17 cellular contexts compared by ENCODE assay signal in the genomic region with DNA sequence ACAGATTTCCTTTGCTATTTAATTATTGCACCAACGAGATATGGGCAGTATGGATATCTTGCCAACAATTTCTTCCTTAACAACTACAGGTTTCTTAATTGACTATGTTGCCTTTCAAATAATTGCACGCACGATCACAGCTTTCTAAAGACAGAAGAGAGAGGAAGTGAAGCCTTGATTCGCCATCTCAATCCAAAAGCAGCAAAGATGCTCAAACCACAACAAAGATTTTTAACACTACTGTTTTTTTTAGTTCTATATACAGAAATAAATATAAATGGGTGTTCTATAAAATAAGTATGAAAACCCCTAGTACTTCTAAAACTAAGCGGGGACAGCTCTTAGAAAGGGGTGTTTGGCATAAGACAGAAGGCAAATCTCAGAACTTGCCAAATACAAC.
"Had no signal": no experiment of that assay in that cellular context is flagged by ENCODE, and none has a peak within 500 bp of the region (broad histone marks: within the 10 kb centered on the region; RNA-seq: fewer than 3 reads in every experiment).

No MANE protein-coding gene starts in this region.

- ATAC-seq: foreskin keratinocyte, left cardiac atrium, mucosa of descending colon had no signal

- H3K27ac Mint-ChIP-seq: activated B cell treated with CpG ODN at 0.5 μM for 24 hours had no signal

- H3K4me1 ChIP-seq: ascending aorta, foreskin keratinocyte, stomach had no signal

- FAIRE-seq: bronchial epithelial cell, colon, endothelial cell of umbilical vein, TTC549 had no signal

- H3K4me1 Mint-ChIP-seq: neural crest cell had no signal

- H3K36me3 ChIP-seq: ascending aorta, ovary, thoracic aorta had no signal

- DNase-seq: activated B cell treated with CpG ODN at 0.5 μM for 24 hours; foreskin keratinocyte; left cardiac atrium; mucosa of descending colon; ovary; stimulated activated CD4-positive, alpha-beta T cell treated with anti-CD3 and anti-CD28 coated beads, Interleukin-4, amount 100 ng/mL, for 1 hour; stimulated activated CD8-positive, alpha-beta memory T cell treated with anti-CD3 and anti-CD28 coated beads, Interleukin-4, amount 100 ng/mL, for 48 hours; stomach had no signal

- H3K9me3 Mint-ChIP-seq: activated B cell treated with CpG ODN at 0.5 μM for 24 hours; activated CD4-positive, alpha-beta T cell treated with anti-CD3 and anti-CD28 coated beads, Interleukin-2, amount 10 ng/mL, durations not matched to agents 24 days and 14 days; activated T-helper 1 cell treated with anti-CD3 and anti-CD28 coated beads, Interleukin-12 subunit alpha, Interleukin-12 subunit beta, Interleukin-2, Interleukin-4 antibody, amounts not matched to agents 30 ng/mL and 10 ng/mL and 1 ng/mL, durations not matched to agents 14 hours and 24 hours and 36 hours; neural crest cell had no signal

- H3K27ac ChIP-seq: ascending aorta, foreskin keratinocyte, ovary, stomach, thoracic aorta had no signal

- H3K9me3 ChIP-seq: ascending aorta, mucosa of descending colon, ovary, stomach, thoracic aorta had no signal

- H3K4me3 ChIP-seq: ascending aorta, mucosa of descending colon, ovary, stomach, thoracic aorta had no signal

- H3K27me3 ChIP-seq: ascending aorta, foreskin keratinocyte, ovary, stomach had no signal

- H3K4me3 Mint-ChIP-seq: activated B cell treated with CpG ODN at 0.5 μM for 24 hours; activated CD4-positive, alpha-beta T cell treated with anti-CD3 and anti-CD28 coated beads, Interleukin-2, amount 10 ng/mL, durations not matched to agents 24 days and 14 days; activated T-helper 1 cell treated with anti-CD3 and anti-CD28 coated beads, Interleukin-12 subunit alpha, Interleukin-12 subunit beta, Interleukin-2, Interleukin-4 antibody, amounts not matched to agents 30 ng/mL and 10 ng/mL and 1 ng/mL, durations not matched to agents 14 hours and 24 hours and 36 hours; neural crest cell had no signal

- H3K27me3 Mint-ChIP-seq: activated B cell treated with CpG ODN at 0.5 μM for 24 hours; activated CD4-positive, alpha-beta T cell treated with anti-CD3 and anti-CD28 coated beads, Interleukin-2, amount 10 ng/mL, durations not matched to agents 24 days and 14 days had no signal
